ENCODE assay signal across 23 cellular contexts in genomic region chr4:4601803-4602369, GRCh38.
DNase-seq lines count a peak whose midpoint lies in the region; ATAC-seq, FAIRE-seq and TF ChIP-seq lines count a peak whose summit lies in the region.
"Had no signal": no experiment of that assay in that cellular context is flagged by ENCODE, and none has a peak within 500 bp of the region (broad histone marks: within the 10 kb centered on the region; RNA-seq: fewer than 3 reads in every experiment).

No MANE protein-coding gene starts in this region.

- intact Hi-C loops in K562 (cut with micrococcal nuclease): no loop called here
- intact Hi-C loops in esophagus squamous epithelium (cut with DNase I): no loop called here

- H3K27me3 Mint-ChIP-seq in activated T-cell treated with anti-CD3 and anti-CD28 coated beads, Interleukin-2, amount 50 U/mL, for 72 hours (ENCODE audit: low read depth): no peaks in the 10 kb centered on the region
- no peaks in the 10 kb centered on the region for H3K27me3 Mint-ChIP-seq in activated T-cell treated with anti-CD3 and anti-CD28 coated beads, Interleukin-2, amount 50 U/mL, for 4 hours (ENCODE audit: low read depth)
- H3K27me3 Mint-ChIP-seq in nephron progenitor cell (ENCODE audit: low read depth, poor library complexity): peaks cover 3% of the 10 kb centered on the region
- H3K27me3 Mint-ChIP-seq: B cell; CD4-positive, alpha-beta T cell had no signal

- FAIRE-seq in K562 (lab: Jason Lieb, UNC): no peak
- FAIRE-seq: A549, D721Med, G401.6, GM12891, GM19239 had no signal

- CTCF ChIA-PET in K562 (lab: Yijun Ruan, JAX; ENCODE audit: low intra/inter-chr PET ratio): no interaction called here

- H3K27ac Mint-ChIP-seq in activated T-cell treated with anti-CD3 and anti-CD28 coated beads, Interleukin-2, amount 50 U/mL, for 72 hours: peak overlapping the region; percentile 45
- peak overlapping the region; percentile 26 for H3K27ac Mint-ChIP-seq in nephron progenitor cell
- H3K27ac Mint-ChIP-seq: B cell; CD4-positive, alpha-beta T cell; CD8-positive, alpha-beta T cell had no signal

- TF ChIP-seq EP300 in K562 (IDR thresholded peaks at IDR 0.05; ENCODE audit: low read length): no peak

- H3K9me3 ChIP-seq in K562 (replicated peaks; ENCODE audit: control insufficient read depth, insufficient read depth, low read depth, low read length) (no peaks in the 10 kb centered on the region), esophagus squamous epithelium (no peaks in the 10 kb centered on the region)
- H3K9me3 ChIP-seq: A549, Caco-2 had no signal

- no peak overlapping the region for H3K4me3 ChIP-seq in K562
- no peak overlapping the region for H3K4me3 ChIP-seq in esophagus squamous epithelium
- H3K4me3 ChIP-seq: A549; BLaER1 treated with 17β-estradiol and CSF1 and Interleukin-3, amounts not matched to agents 10 nM and 100 nM had no signal

- no peak for ATAC-seq in activated T-cell treated with anti-CD3 and anti-CD28 coated beads, Interleukin-2, amount 50 U/mL, for 72 hours (replicated peaks in 1 of 2)
- ATAC-seq in activated T-cell treated with anti-CD3 and anti-CD28 coated beads, Interleukin-2, amount 50 U/mL, for 4 hours: no peak
- ATAC-seq in K562: no peak
- ATAC-seq: A549; CD8-positive, alpha-beta T cell had no signal

- TF ChIP-seq POLR2A in K562 (conservative IDR thresholded peaks at IDR 0.05) (no peak), esophagus squamous epithelium (IDR thresholded peaks at IDR 0.05) (no peak)

- no peaks in the 10 kb centered on the region for H3K9me1 ChIP-seq in K562 (ENCODE audit: control insufficient read depth, insufficient read depth, low read length)

- H4K20me1 ChIP-seq in K562 (replicated peaks; ENCODE audit: control insufficient read depth, insufficient read depth, low read length): no peaks in the 10 kb centered on the region
- H4K20me1 ChIP-seq: BLaER1 treated with 17β-estradiol and CSF1 and Interleukin-3, amounts not matched to agents 10 nM and 100 nM had no signal

- TF ChIP-seq CTCF in K562 (IDR thresholded peaks at IDR 0.05 in 2 of 3, conservative IDR thresholded peaks at IDR 0.05 in 1 of 3; ENCODE audit: insufficient read depth in 2 of 3, low read depth in 1 of 3, low read length in 3 of 3): no peak
- TF ChIP-seq CTCF in nephron progenitor cell (IDR thresholded peaks at IDR 0.05): no peak
- no peak for TF ChIP-seq CTCF in esophagus squamous epithelium (IDR thresholded peaks at IDR 0.05)

- H2AFZ ChIP-seq in K562 (ENCODE audit: low read depth, low read length): no peak overlapping the region

- no peaks in the 10 kb centered on the region for H3K9me3 Mint-ChIP-seq in activated T-cell treated with anti-CD3 and anti-CD28 coated beads, Interleukin-2, amount 50 U/mL, for 72 hours
- H3K9me3 Mint-ChIP-seq in activated T-cell treated with anti-CD3 and anti-CD28 coated beads, Interleukin-2, amount 50 U/mL, for 4 hours: no peaks in the 10 kb centered on the region
- peaks cover 11% of the 10 kb centered on the region for H3K9me3 Mint-ChIP-seq in nephron progenitor cell
- H3K9me3 Mint-ChIP-seq: CD4-positive, alpha-beta T cell; CD8-positive, alpha-beta T cell had no signal

- no TSS peak for BruUV-seq in K562 (replicated peaks; lab: Mats Ljungman, UMichigan)

- peak overlapping the region; percentile 23 for H3K4me2 ChIP-seq in K562 (ENCODE audit: insufficient read depth, low read length)
- H3K4me2 ChIP-seq: A549; BLaER1 treated with 17β-estradiol and CSF1 and Interleukin-3, amounts not matched to agents 10 nM and 100 nM had no signal

- no peak for DNase-seq in activated T-cell treated with anti-CD3 and anti-CD28 coated beads, Interleukin-2, amount 50 U/mL, for 72 hours
- DNase-seq in activated T-cell treated with anti-CD3 and anti-CD28 coated beads, Interleukin-2, amount 50 U/mL, for 4 hours: no peak
- DNase-seq in K562 (ENCODE audit: extremely low read depth in 1 of 4, low spot score in 3 of 4): peak in 1 of 4 experiments; percentile 10
- no peak for DNase-seq in nephron progenitor cell
- DNase-seq in esophagus squamous epithelium (lab: John Stamatoyannopoulos, UW): no peak
- no peak for DNase-seq in NCI-H2081 treated with DMSO at 0.1 percent for 48 hours (lab: John Stamatoyannopoulos, UW)
- no peak for DNase-seq in NCI-H69 (lab: John Stamatoyannopoulos, UW)
- DNase-seq: AML-193; Caco-2; Calu3; CD4-positive, alpha-beta T cell; CD8-positive, alpha-beta T cell; DMS79 treated with DMSO at 0.1 percent for 48 hours; GF-D8 had no signal

- 10% methylated on average over 13 of the region's 13 CpGs for WGBS in K562 (ENCODE audit: insufficient coverage, low coverage, missing lambda C conversion rate)
- WGBS in esophagus squamous epithelium, 2 donors: 79 to 82% methylated on average over 4 to 8 of the region's 13 CpGs

- peaks cover 0 to 7% of the 10 kb centered on the region in 2 experiments; a peak in 2 of 5 replicates for H3K4me1 ChIP-seq in K562 (replicated peaks in 1 of 2; ENCODE audit: control insufficient read depth in 2 of 2, insufficient read depth in 2 of 2, low read length in 2 of 2)
- H3K4me1 ChIP-seq in esophagus squamous epithelium: no peaks in the 10 kb centered on the region
- H3K4me1 ChIP-seq: A549; BLaER1 treated with 17β-estradiol and CSF1 and Interleukin-3, amounts not matched to agents 10 nM and 100 nM had no signal

- no peak overlapping the region for H3K9ac ChIP-seq in K562 (ENCODE audit: insufficient read depth in 1 of 2, low read depth in 2 of 2, low read length in 2 of 2)
- H3K9ac ChIP-seq: BLaER1 treated with 17β-estradiol and CSF1 and Interleukin-3, amounts not matched to agents 10 nM and 100 nM had no signal

- no peak for TF ChIP-seq RAD21 in K562 (CRISPR knock-in tag; conservative IDR thresholded peaks at IDR 0.05 in 1 of 2, IDR thresholded peaks at IDR 0.05 in 1 of 2)

- H3K27ac ChIP-seq in K562 (ENCODE audit: extremely low read depth, low read depth, low read length): no peak overlapping the region
- H3K27ac ChIP-seq in esophagus squamous epithelium: no peak overlapping the region
- H3K27ac ChIP-seq: 22Rv1; A549; BLaER1 treated with 17β-estradiol and CSF1 and Interleukin-3, amounts not matched to agents 10 nM and 100 nM; C4-2B had no signal

- H3K27me3 ChIP-seq in K562 (ENCODE audit: control insufficient read depth in 2 of 2, insufficient read depth in 2 of 2, low read length in 2 of 2) (peaks cover 4 to 18% of the 10 kb centered on the region in 2 experiments; a peak in 4 of 5 replicates), esophagus squamous epithelium (no peaks in the 10 kb centered on the region)
- H3K27me3 ChIP-seq: BLaER1 treated with 17β-estradiol and CSF1 and Interleukin-3, amounts not matched to agents 10 nM and 100 nM had no signal

- peaks cover 0 to 3% of the 10 kb centered on the region in 2 donors for H3K36me3 Mint-ChIP-seq in activated T-cell treated with anti-CD3 and anti-CD28 coated beads, Interleukin-2, amount 50 U/mL, for 72 hours (ENCODE audit: insufficient read depth in 2 of 2)
- peaks cover 6% of the 10 kb centered on the region for H3K36me3 Mint-ChIP-seq in activated T-cell treated with anti-CD3 and anti-CD28 coated beads, Interleukin-2, amount 50 U/mL, for 4 hours (ENCODE audit: insufficient read depth)
- H3K36me3 Mint-ChIP-seq in nephron progenitor cell (ENCODE audit: low read depth): peaks cover 30% of the 10 kb centered on the region

- no peaks in the 10 kb centered on the region for H3K36me3 ChIP-seq in K562 (ENCODE audit: control insufficient read depth, insufficient read depth, low read length)
- H3K36me3 ChIP-seq in esophagus squamous epithelium: no peaks in the 10 kb centered on the region

- H3K4me1 Mint-ChIP-seq in activated T-cell treated with anti-CD3 and anti-CD28 coated beads, Interleukin-2, amount 50 U/mL, for 72 hours (ENCODE audit: low read depth): peaks cover 5% of the 10 kb centered on the region
- H3K4me1 Mint-ChIP-seq in activated T-cell treated with anti-CD3 and anti-CD28 coated beads, Interleukin-2, amount 50 U/mL, for 4 hours (ENCODE audit: low read depth): no peaks in the 10 kb centered on the region
- H3K4me1 Mint-ChIP-seq in nephron progenitor cell: peaks cover 51% of the 10 kb centered on the region
- H3K4me1 Mint-ChIP-seq: B cell had no signal

- H3K4me3 Mint-ChIP-seq in activated T-cell treated with anti-CD3 and anti-CD28 coated beads, Interleukin-2, amount 50 U/mL, for 72 hours: no peak overlapping the region
- no peak overlapping the region for H3K4me3 Mint-ChIP-seq in activated T-cell treated with anti-CD3 and anti-CD28 coated beads, Interleukin-2, amount 50 U/mL, for 4 hours
- H3K4me3 Mint-ChIP-seq in nephron progenitor cell: no peak overlapping the region
- H3K4me3 Mint-ChIP-seq: B cell; CD4-positive, alpha-beta T cell; CD8-positive, alpha-beta T cell had no signal

- H3K79me2 ChIP-seq in K562 (ENCODE audit: control insufficient read depth, insufficient read depth, low read length): no peaks in the 10 kb centered on the region

- POLR2A ChIA-PET in K562 (lab: Yijun Ruan, JAX): interaction anchor here (0.6 to 1.2 kb wide), 6 partner anchors 11 to 147 kb away, joined by 3 to 5 read pairs (median 3); no protein-coding TSS in a partner anchor

- in situ Hi-C loops in K562 (cut with MboI): no loop called here

TF ChIP-seq in K562, 482 proteins besides CTCF, POLR2A, EP300 and RAD21 (continues in another document):
- no peak for TF ChIP-seq ILF3 (IDR thresholded peaks at IDR 0.05; ENCODE audit: borderline replicate concordance)
